ENCODE assay signal across 8 cellular contexts in the genomic region with DNA sequence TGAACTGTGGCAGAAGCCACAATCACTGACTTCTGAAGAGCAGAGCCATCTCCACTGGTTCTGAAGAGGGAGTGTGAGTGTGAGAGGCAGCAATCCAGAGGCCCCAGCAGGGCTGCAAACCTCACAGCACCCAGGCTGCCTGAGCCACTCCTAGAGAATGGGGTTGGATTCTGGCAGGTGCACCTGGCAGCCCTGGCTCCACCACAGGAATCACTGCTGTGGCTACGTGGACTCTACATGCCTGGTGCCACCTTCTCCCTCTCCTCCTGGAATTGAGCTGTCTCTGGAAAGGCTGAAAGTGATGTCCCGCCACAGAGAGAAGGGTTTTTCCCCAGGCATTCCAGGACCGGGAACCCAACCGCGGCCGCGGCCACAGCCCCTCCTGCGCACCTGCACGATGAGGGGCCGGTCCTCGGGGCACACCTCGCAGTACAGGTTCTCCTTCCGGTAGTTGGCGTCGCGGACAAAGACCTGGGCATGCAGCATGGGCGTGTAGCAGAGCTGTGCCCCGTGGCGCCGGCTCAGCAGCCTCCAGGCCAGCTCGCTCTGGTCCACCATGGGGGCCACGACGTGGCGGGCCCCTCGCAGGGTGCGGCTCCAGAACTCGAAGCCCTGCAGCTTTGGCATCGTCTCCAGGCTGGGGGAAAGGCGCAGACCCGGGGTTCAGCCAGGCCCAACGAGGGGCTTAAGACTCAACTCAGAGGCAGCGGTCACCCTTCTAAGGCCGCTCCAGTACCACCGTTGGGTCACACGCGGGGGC. TPM values are rescaled to one million over a fixed set of nuclear protein-coding genes. Genes with fewer than 3 reads are reported as not detected.
DNase-seq lines count a peak whose midpoint lies in the region; ATAC-seq and TF ChIP-seq lines count a peak whose summit lies in the region.

No MANE protein-coding gene starts in this region.

- H3K9me3 ChIP-seq in GM23248 (ENCODE audit: low read depth) (no peaks in the 10 kb centered on the region), NT2/D1 (ENCODE audit: insufficient read depth, low read length) (no peaks in the 10 kb centered on the region), neutrophil (no peaks in the 10 kb centered on the region)

- WGBS in GM23248 (ENCODE audit: low coverage in 1 of 2, low lambda C conversion rate in 2 of 2, missing lambda C conversion rate in 2 of 2), 2 experiments: 19 to 28% methylated on average over 17 to 36 of the region's 36 CpGs

- H3K79me2 ChIP-seq in GM23248 (ENCODE audit: insufficient read depth): peaks cover 38% of the 10 kb centered on the region

- no peaks in the 10 kb centered on the region for H3F3A ChIP-seq in GM23248 (ENCODE audit: insufficient read depth)

- H3K9ac ChIP-seq in GM23248 (peak overlapping the region; percentile 89), NT2/D1 (ENCODE audit: insufficient read length, low read depth) (peak overlapping the region; percentile 95)

- H4K20me1 ChIP-seq in GM23248 (ENCODE audit: insufficient read depth): no peaks in the 10 kb centered on the region

- H3K9me2 ChIP-seq in GM23248 (ENCODE audit: insufficient read depth): no peaks in the 10 kb centered on the region

- peak overlapping the region; percentile 72 for H3K4me2 ChIP-seq in GM23248 (ENCODE audit: unreplicated experiment)

- in situ Hi-C loops in GM23248 (cut with MboI): no loop called here

- H2AFZ ChIP-seq in GM23248: peak overlapping the region; percentile 6; the same call in 1 of the 2 replicates

- TF ChIP-seq CTCF in epithelial cell of esophagus (IDR thresholded peaks at IDR 0.05; ENCODE audit: insufficient read depth, low read depth, low read length, missing control alignments) (no peak), neutrophil (IDR thresholded peaks at IDR 0.05) (no peak)

- peak overlapping the region; percentile 22 for H3K27ac ChIP-seq in GM23248
- H3K27ac ChIP-seq in neutrophil: no peak overlapping the region
- H3K27ac ChIP-seq in substantia nigra (ENCODE audit: low read depth, low read length, poor library complexity, severe bottlenecking): no peak overlapping the region

- no peaks in the 10 kb centered on the region for H3K36me3 ChIP-seq in GM23248 (ENCODE audit: low read depth)
- peaks cover 51% of the 10 kb centered on the region for H3K36me3 ChIP-seq in NT2/D1 (ENCODE audit: insufficient read depth, insufficient read length, low read length)
- H3K36me3 ChIP-seq in neutrophil: peaks cover 40% of the 10 kb centered on the region

- ATAC-seq in HG02885 (IDR thresholded peaks at IDR 0.05; ENCODE audit: poor library complexity, unreplicated experiment): no peak

- peaks cover 3% of the 10 kb centered on the region; the same call in 1 of the 2 replicates for H3K4me1 ChIP-seq in GM23248 (ENCODE audit: insufficient read depth)
- peaks cover 6% of the 10 kb centered on the region for H3K4me1 ChIP-seq in NT2/D1 (ENCODE audit: insufficient read depth, insufficient read length)
- peaks cover 16% of the 10 kb centered on the region in 2 experiments for H3K4me1 ChIP-seq in neutrophil (ENCODE audit: control insufficient read depth in 1 of 2, insufficient read depth in 1 of 2, low read depth in 1 of 2, low read length in 1 of 2)

- H3K27me3 ChIP-seq in GM23248 (replicated peaks; ENCODE audit: insufficient read depth) (no peaks in the 10 kb centered on the region), NT2/D1 (ENCODE audit: insufficient read depth, insufficient read length) (no peaks in the 10 kb centered on the region), neutrophil (no peaks in the 10 kb centered on the region)

- H3K4me3 ChIP-seq in GM23248: peak overlapping the region; percentile 96
- peak overlapping the region; percentile 92 for H3K4me3 ChIP-seq in NT2/D1 (ENCODE audit: insufficient read length, low read depth)
- peak overlapping the region; percentile 83 for H3K4me3 ChIP-seq in epithelial cell of esophagus (ENCODE audit: low read length)
- peak overlapping the region; percentile 64 to 71 for H3K4me3 ChIP-seq in neutrophil (ENCODE audit: low read depth in 1 of 2, low read length in 1 of 2)

- DNase-seq in GM23248 (peak; percentile 39), NT2/D1 (ENCODE audit: low read depth, low spot score) (no peak), epithelial cell of esophagus (ENCODE audit: low read depth) (peak; percentile 53), KG1 (lab: John Stamatoyannopoulos, UW) (no peak), substantia nigra (lab: John Stamatoyannopoulos, UW) (no peak)
- no peak for DNase-seq in effector CD8-positive, alpha-beta T cell (lab: John Stamatoyannopoulos, UW)

RNA-seq across cellular contexts. Expression of a gene that starts 1.0 kb away (rescaled TPM):
- 61.2 and 96.4 TPM in 2 replicates for total RNA-seq in GM23248 (2014; rRNA removed; shearing (Covaris generic))
- 13.3 and 27.7 TPM in 2 replicates for polyA plus RNA-seq in GM23248 (2016; fragmentation: Nextera tagmentation; extraction: Ambion mirVana)

RNA-seq across cellular contexts. Expression of a gene that starts 12.9 kb away (rescaled TPM):
- 130 and 138 TPM in 2 replicates for total RNA-seq in GM23248 (2014; rRNA removed; shearing (Covaris generic))
- polyA plus RNA-seq in GM23248 (2016; fragmentation: Nextera tagmentation; extraction: Ambion mirVana): 101 and 104 TPM in 2 replicates

RNA-seq across cellular contexts. Expression of a gene that starts 13.0 kb away (rescaled TPM):
- 59.8 and 61.2 TPM in 2 replicates for total RNA-seq in GM23248 (2014; rRNA removed; shearing (Covaris generic))
- 10.6 and 11.8 TPM in 2 replicates for polyA plus RNA-seq in GM23248 (2016; fragmentation: Nextera tagmentation; extraction: Ambion mirVana)

RNA-seq across cellular contexts. Expression of a gene that starts 27.1 kb away (rescaled TPM):
- total RNA-seq in GM23248 (2014; rRNA removed; shearing (Covaris generic)): 75.8 and 83.5 TPM in 2 replicates
- polyA plus RNA-seq in GM23248 (2016; fragmentation: Nextera tagmentation; extraction: Ambion mirVana): 69.9 and 70.2 TPM in 2 replicates

RNA-seq across cellular contexts. Expression of a gene that starts 33.1 kb away (rescaled TPM):
- total RNA-seq in GM23248 (2014; rRNA removed; shearing (Covaris generic)): 5.4 and 7.9 TPM in 2 replicates
- polyA plus RNA-seq in GM23248 (2016; fragmentation: Nextera tagmentation; extraction: Ambion mirVana): 1.3 and 1.8 TPM in 2 replicates

Comparison
In these comparisons a context has a peak if more than half of its experiments do, and no peak if none do; other contexts are left out.
1. DNase-seq: peak in GM23248 (single experiment) and epithelial cell of esophagus (single experiment); none in NT2/D1 (single experiment), KG1 (single experiment), effector CD8-positive, alpha-beta T cell (single experiment) and substantia nigra (0 of 49).
2. Peak in every context shown above with its lines, with median percentiles within 50 percentile points of each other: H3K4me3 ChIP-seq.